ENCODE assay signal across 8 cellular contexts in genomic region chr2:45938649-45939511, GRCh38.
A peak's percentile ranks its signal among the peaks of the same experiment; 100 is the strongest.
DNase-seq lines count a peak whose midpoint lies in the region; ATAC-seq, FAIRE-seq and TF ChIP-seq lines count a peak whose summit lies in the region.

No MANE protein-coding gene starts in this region.

- no peak overlapping the region for H3K27ac Mint-ChIP-seq in activated naive CD8-positive, alpha-beta T cell treated with anti-CD3 and anti-CD28 coated beads, Interleukin-2, amount 50 U/mL, for 24 hours

- H3K36me3 ChIP-seq in smooth muscle cell (ENCODE audit: low read depth), result no peaks in the 10 kb centered on the region

- intact Hi-C loops in right cardiac atrium (cut with DNase I), result loop anchor here (5.0 to 10.0 kb wide), 6 partner anchors 54 to 297 kb away; no protein-coding TSS in a partner anchor

- peak overlapping the region; percentile 34 for H3K9ac ChIP-seq in smooth muscle cell (ENCODE audit: low read depth)

- H2AFZ ChIP-seq in smooth muscle cell (ENCODE audit: low read depth), result no peak overlapping the region

- no peaks in the 10 kb centered on the region for H3K27me3 Mint-ChIP-seq in activated naive CD8-positive, alpha-beta T cell treated with anti-CD3 and anti-CD28 coated beads, Interleukin-2, amount 50 U/mL, for 24 hours

- in situ Hi-C loops in G401 (cut with HindIII; ENCODE audit: low sequenced_read_pairs), result loop anchor here (25.0 kb wide), 1 partner anchor 302 kb away; no protein-coding TSS in a partner anchor

- no peak for TF ChIP-seq CTCF in smooth muscle cell (IDR thresholded peaks at IDR 0.05; ENCODE audit: borderline replicate concordance, insufficient read depth, poor library complexity, severe bottlenecking)

- DNase-seq in H54 (ENCODE audit: insufficient read length, low spot score) (peak; percentile 65), SW480 (ENCODE audit: low spot score) (peak; percentile 92), right cardiac atrium (peak; percentile 74 to 89 (median 81)), smooth muscle cell (lab: John Stamatoyannopoulos, UW; ENCODE audit: unreplicated experiment) (peak; percentile 19), NCI-H526 (lab: John Stamatoyannopoulos, UW) (no peak), GM19240 (ENCODE audit: insufficient read length, low spot score) (no peak), G401 (ENCODE audit: low spot score) (no peak)
- DNase-seq in activated naive CD8-positive, alpha-beta T cell treated with anti-CD3 and anti-CD28 coated beads, Interleukin-2, amount 50 U/mL, for 24 hours, result no peak

- 50% methylated on average over 13 of the region's 13 CpGs for whole genome bisulfite sequencing in right cardiac atrium
- WGBS in smooth muscle cell (ENCODE audit: low lambda C conversion rate), result 30% methylated on average over 13 of the region's 13 CpGs

- peaks cover 16% of the 10 kb centered on the region for H3F3A ChIP-seq in smooth muscle cell (ENCODE audit: low read depth)

- H3K9me3 ChIP-seq in right cardiac atrium (ENCODE audit: control insufficient read depth, low read length) (no peaks in the 10 kb centered on the region), smooth muscle cell (replicated peaks; ENCODE audit: low read depth) (no peaks in the 10 kb centered on the region)

- H3K4me3 ChIP-seq in right cardiac atrium (ENCODE audit: low read length) (no peak overlapping the region), smooth muscle cell (no peak overlapping the region)

- ATAC-seq in right cardiac atrium, result peak; percentile 76 to 89
- no peak for ATAC-seq in activated naive CD8-positive, alpha-beta T cell treated with anti-CD3 and anti-CD28 coated beads, Interleukin-2, amount 50 U/mL, for 24 hours

- H3K4me1 ChIP-seq in right cardiac atrium (ENCODE audit: control insufficient read depth, insufficient read depth, low read length) (peaks cover 5% of the 10 kb centered on the region), smooth muscle cell (ENCODE audit: low read depth) (peaks cover 35% of the 10 kb centered on the region)

- no peak for TF ChIP-seq POLR2A in H54 (IDR thresholded peaks at IDR 0.05; ENCODE audit: low read depth, low read length)

- peaks cover 3% of the 10 kb centered on the region for H3K79me2 ChIP-seq in smooth muscle cell (ENCODE audit: low read depth)

- H3K9me3 Mint-ChIP-seq in activated naive CD8-positive, alpha-beta T cell treated with anti-CD3 and anti-CD28 coated beads, Interleukin-2, amount 50 U/mL, for 24 hours, result no peaks in the 10 kb centered on the region

- no peaks in the 10 kb centered on the region for H3K36me3 Mint-ChIP-seq in activated naive CD8-positive, alpha-beta T cell treated with anti-CD3 and anti-CD28 coated beads, Interleukin-2, amount 50 U/mL, for 24 hours (ENCODE audit: low read depth)

- peak overlapping the region; percentile 76 for H3K4me2 ChIP-seq in smooth muscle cell

- no peaks in the 10 kb centered on the region for H3K27me3 ChIP-seq in right cardiac atrium (ENCODE audit: control insufficient read depth, insufficient read depth)
- H3K27me3 ChIP-seq in smooth muscle cell (ENCODE audit: low read depth), result no peaks in the 10 kb centered on the region

- H3K4me1 Mint-ChIP-seq in activated naive CD8-positive, alpha-beta T cell treated with anti-CD3 and anti-CD28 coated beads, Interleukin-2, amount 50 U/mL, for 24 hours, result peaks cover 3% of the 10 kb centered on the region

- peak; percentile 73 for FAIRE-seq in H54 (lab: Jason Lieb, UNC)

- H4K20me1 ChIP-seq in smooth muscle cell (ENCODE audit: low read depth), result peaks cover 81% of the 10 kb centered on the region

- H3K27ac ChIP-seq in right cardiac atrium (ENCODE audit: low read length) (no peak overlapping the region), smooth muscle cell (ENCODE audit: low read depth) (peak overlapping the region; percentile 82)

- H3K4me3 Mint-ChIP-seq in activated naive CD8-positive, alpha-beta T cell treated with anti-CD3 and anti-CD28 coated beads, Interleukin-2, amount 50 U/mL, for 24 hours, result no peak overlapping the region

Comparison
In these comparisons a context has a peak if more than half of its experiments do, and no peak if none do; other contexts are left out.
1. DNase-seq: peak in H54 (single experiment), SW480 (single experiment), right cardiac atrium (3 of 3) and smooth muscle cell (single experiment); none in NCI-H526 (0 of 2), activated naive CD8-positive, alpha-beta T cell treated with anti-CD3 and anti-CD28 coated beads, Interleukin-2, amount 50 U/mL, for 24 hours (single experiment), GM19240 (single experiment) and G401 (single experiment).